13 cellular contexts compared by ENCODE assay signal in genomic region chr15:63256433-63256884, GRCh38. TPM values are rescaled to one million over a fixed set of nuclear protein-coding genes. Genes with fewer than 3 reads are reported as not detected.
A peak's percentile ranks its signal among the peaks of the same experiment; 100 is the strongest.
DNase-seq lines count a peak whose midpoint lies in the region; ATAC-seq, FAIRE-seq and TF ChIP-seq lines count a peak whose summit lies in the region.
"Had no signal": no experiment of that assay in that cellular context is flagged by ENCODE, and none has a peak within 500 bp of the region (broad histone marks: within the 10 kb centered on the region; RNA-seq: fewer than 3 reads in every experiment).

No MANE protein-coding gene starts in this region.

- H3K4me3 Mint-ChIP-seq in nephron progenitor cell, result no peak overlapping the region
- no peak overlapping the region for H3K4me3 Mint-ChIP-seq in activated T-cell treated with anti-CD3 and anti-CD28 coated beads, Interleukin-2, amount 50 U/mL, for 4 hours
- H3K4me3 Mint-ChIP-seq: activated B cell treated with CpG ODN at 0.5 μM for 24 hours had no signal

- H3K56ac ChIP-seq in H1 (replicated peaks; ENCODE audit: insufficient read length, low read depth, low read length), result no peak overlapping the region

- H4K91ac ChIP-seq in H1 (replicated peaks; ENCODE audit: insufficient read length, low read length), result no peak overlapping the region

- no peaks in the 10 kb centered on the region for H3K23me2 ChIP-seq in H1 (ENCODE audit: low read depth, low read length)

- DNase-seq in GM03348 (ENCODE audit: low spot score), result peak; percentile 75
- peak; percentile 69 for DNase-seq in NT2/D1 (ENCODE audit: low read depth, low spot score)
- DNase-seq in H1 (ENCODE audit: low read depth in 1 of 2, low spot score in 2 of 2), result no peak
- DNase-seq in nephron progenitor cell, result no peak
- no peak for DNase-seq in activated T-cell treated with anti-CD3 and anti-CD28 coated beads, Interleukin-2, amount 50 U/mL, for 4 hours
- DNase-seq: activated B cell treated with CpG ODN at 0.5 μM for 24 hours, left ventricle myocardium inferior, NCI-H2029 treated with DMSO at 0.1 percent for 48 hours, thyroid gland had no signal

- FAIRE-seq in H1 (lab: Jason Lieb, UNC), result peak; percentile 73

- H3K79me1 ChIP-seq in H1 (ENCODE audit: low read depth, low read length), result no peaks in the 10 kb centered on the region

- H3K27ac Mint-ChIP-seq in nephron progenitor cell, result peak overlapping the region; percentile 86
- H3K27ac Mint-ChIP-seq: activated B cell treated with CpG ODN at 0.5 μM for 24 hours had no signal

- POLR2A ChIA-PET in H1 (lab: Charles Lee; ENCODE audit: partially characterized antibody), result interaction anchor here (0.7 to 3.3 kb wide), 5 partner anchors 11 to 214 kb away, joined by 3 to 11 read pairs (median 4); partner anchors contain the start of gene TPM1

- H3K4me1 ChIP-seq in NT2/D1 (ENCODE audit: insufficient read depth, insufficient read length) (peaks cover 3% of the 10 kb centered on the region), H1 (replicated peaks in 1 of 4; ENCODE audit: control insufficient read depth in 3 of 4, insufficient read depth in 4 of 4, low read length in 3 of 4) (peaks cover 0 to 10% (median 4%) of the 10 kb centered on the region in 4 experiments; a peak in 4 of 7 replicates)
- H3K4me1 ChIP-seq: left ventricle myocardium inferior, thyroid gland had no signal

- no peak overlapping the region for H3K14ac ChIP-seq in H1 (ENCODE audit: insufficient read length)

- H3K27ac ChIP-seq in H1 (ENCODE audit: low read depth, low read length), result no peak overlapping the region
- H3K27ac ChIP-seq: cardiac muscle cell, left ventricle myocardium inferior, thyroid gland had no signal

- no peaks in the 10 kb centered on the region for H3K79me2 ChIP-seq in H1 (ENCODE audit: control insufficient read depth in 1 of 2, insufficient read depth in 2 of 2, low read length in 2 of 2)

- no peak overlapping the region; the same call in 1 of the 2 replicates for H3K18ac ChIP-seq in H1 (ENCODE audit: extremely low read depth, low read length)

- no peaks in the 10 kb centered on the region for H3K27me3 Mint-ChIP-seq in nephron progenitor cell (ENCODE audit: low read depth, poor library complexity)
- no peaks in the 10 kb centered on the region for H3K27me3 Mint-ChIP-seq in activated T-cell treated with anti-CD3 and anti-CD28 coated beads, Interleukin-2, amount 50 U/mL, for 4 hours (ENCODE audit: low read depth)
- H3K27me3 Mint-ChIP-seq: activated B cell treated with CpG ODN at 0.5 μM for 24 hours had no signal

- no peak overlapping the region for H2BK5ac ChIP-seq in H1 (ENCODE audit: low read depth, low read length)

- H3K9ac ChIP-seq in NT2/D1 (ENCODE audit: insufficient read length, low read depth), result no peak overlapping the region
- no peak overlapping the region for H3K9ac ChIP-seq in H1 (replicated peaks in 1 of 4; ENCODE audit: extremely low read depth in 1 of 4, low read depth in 3 of 4, low read length in 3 of 4)

- no peak for TF ChIP-seq EP300 in H1 (IDR thresholded peaks at IDR 0.05; ENCODE audit: borderline replicate concordance in 1 of 2, low read depth in 2 of 2, low read length in 2 of 2)

- no peak overlapping the region for H2BK12ac ChIP-seq in H1 (ENCODE audit: low read depth, low read length)

- peaks cover 37% of the 10 kb centered on the region for H3K4me1 Mint-ChIP-seq in nephron progenitor cell
- peaks cover 9% of the 10 kb centered on the region for H3K4me1 Mint-ChIP-seq in activated T-cell treated with anti-CD3 and anti-CD28 coated beads, Interleukin-2, amount 50 U/mL, for 4 hours (ENCODE audit: low read depth)
- H3K4me1 Mint-ChIP-seq: activated B cell treated with CpG ODN at 0.5 μM for 24 hours had no signal

- 4% methylated on average over 4 of the region's 4 CpGs; no CpG with 5 or more reads in 1 of the 2 experiments for WGBS in H1 (ENCODE audit: extremely low coverage in 1 of 2, insufficient coverage in 1 of 2, insufficient read length in 1 of 2, insufficient replicate concordance in 2 of 2, low coverage in 1 of 2, low lambda C conversion rate in 2 of 2, missing lambda C conversion rate in 1 of 2), 2 experiments

- H4K20me1 ChIP-seq in H1 (replicated peaks in 1 of 2; ENCODE audit: control insufficient read depth in 1 of 2, insufficient read depth in 2 of 2, low read length in 2 of 2), result no peaks in the 10 kb centered on the region

- ATAC-seq in GM18505 (IDR thresholded peaks at IDR 0.05; ENCODE audit: unreplicated experiment) (no peak), GM19395 (IDR thresholded peaks at IDR 0.05; ENCODE audit: unreplicated experiment) (no peak), HG03571 (IDR thresholded peaks at IDR 0.05; ENCODE audit: unreplicated experiment) (no peak)
- no peak for ATAC-seq in activated T-cell treated with anti-CD3 and anti-CD28 coated beads, Interleukin-2, amount 50 U/mL, for 4 hours

- H3K36me3 ChIP-seq in NT2/D1 (ENCODE audit: insufficient read depth, insufficient read length, low read length) (peaks cover 13% of the 10 kb centered on the region), H1 (ENCODE audit: control insufficient read depth in 2 of 4, insufficient read depth in 4 of 4, low read length in 3 of 4) (peaks cover 0 to 10% (median 5%) of the 10 kb centered on the region in 4 experiments; a peak in 3 of 8 replicates)
- H3K36me3 ChIP-seq: cardiac muscle cell, thyroid gland had no signal

- peak overlapping the region; percentile 49 for H4K5ac ChIP-seq in H1 (ENCODE audit: insufficient read length, low read depth, low read length)

- H4K8ac ChIP-seq in H1 (ENCODE audit: extremely low read depth, insufficient read depth, low read length), result no peak overlapping the region

- CTCF ChIA-PET in H1 (lab: Charles Lee; ENCODE audit: partially characterized antibody), result interaction anchor here (1.1 kb wide), 1 partner anchor 10 kb away, joined by 4 read pairs; no protein-coding TSS in a partner anchor

- H3K4me3 ChIP-seq in NT2/D1 (ENCODE audit: insufficient read length, low read depth) (no peak overlapping the region), H1 (ENCODE audit: extremely low read depth in 1 of 4, insufficient read depth in 2 of 4, low read depth in 3 of 4, low read length in 4 of 4) (peak overlapping the region in 1 of 4 experiments; percentile 26; a peak in 1 of 8 replicates)
- H3K4me3 ChIP-seq: cardiac muscle cell, left ventricle myocardium inferior, thyroid gland had no signal

- TF ChIP-seq RAD21 in H1 (IDR thresholded peaks at IDR 0.05 in 1 of 2, conservative IDR thresholded peaks at IDR 0.05 in 1 of 2; ENCODE audit: low read depth in 2 of 2, low read length in 2 of 2), result no peak

- H3K9me3 Mint-ChIP-seq in nephron progenitor cell, result peaks cover 7% of the 10 kb centered on the region
- H3K9me3 Mint-ChIP-seq in activated T-cell treated with anti-CD3 and anti-CD28 coated beads, Interleukin-2, amount 50 U/mL, for 4 hours, result no peaks in the 10 kb centered on the region
- H3K9me3 Mint-ChIP-seq: activated B cell treated with CpG ODN at 0.5 μM for 24 hours had no signal

- TF ChIP-seq POLR2A in H1 (IDR thresholded peaks at IDR 0.05; ENCODE audit: control extremely low read depth in 1 of 2, low read depth in 2 of 2, low read length in 2 of 2) (no peak), GM18505 (IDR thresholded peaks at IDR 0.05; ENCODE audit: borderline replicate concordance, extremely low read depth, insufficient read depth, insufficient read length) (no peak)

- peaks cover 11% of the 10 kb centered on the region for H3K9me3 ChIP-seq in NT2/D1 (ENCODE audit: insufficient read depth, low read length)
- no peaks in the 10 kb centered on the region for H3K9me3 ChIP-seq in H1 (ENCODE audit: insufficient read depth in 2 of 2, low read depth in 1 of 2, low read length in 1 of 2)
- H3K9me3 ChIP-seq: left ventricle myocardium inferior, thyroid gland had no signal

- no peak overlapping the region for H3K23ac ChIP-seq in H1 (ENCODE audit: insufficient read length)

- no peak overlapping the region for H2BK20ac ChIP-seq in H1 (ENCODE audit: low read length)

- H3K36me3 Mint-ChIP-seq in nephron progenitor cell (ENCODE audit: low read depth), result peaks cover 55% of the 10 kb centered on the region
- H3K36me3 Mint-ChIP-seq in activated T-cell treated with anti-CD3 and anti-CD28 coated beads, Interleukin-2, amount 50 U/mL, for 4 hours (ENCODE audit: insufficient read depth), result peaks cover 40% of the 10 kb centered on the region

- H2BK120ac ChIP-seq in H1 (replicated peaks; ENCODE audit: low read depth, low read length), result no peak overlapping the region

- H3K27me3 ChIP-seq in NT2/D1 (ENCODE audit: insufficient read depth, insufficient read length) (no peaks in the 10 kb centered on the region), H1 (replicated peaks in 1 of 4; ENCODE audit: control insufficient read depth in 3 of 4, extremely low read depth in 1 of 4, insufficient read depth in 3 of 4, low read length in 3 of 4) (no peaks in the 10 kb centered on the region)
- H3K27me3 ChIP-seq: cardiac muscle cell, thyroid gland had no signal

- no peak overlapping the region for H2AFZ ChIP-seq in H1 (ENCODE audit: low read length)

- H2BK15ac ChIP-seq in H1 (ENCODE audit: low read length), result no peak overlapping the region

- H2AK5ac ChIP-seq in H1 (ENCODE audit: low read depth, low read length), result no peak overlapping the region

- no peak for TF ChIP-seq CTCF in H1 (IDR thresholded peaks at IDR 0.05; ENCODE audit: control extremely low read depth in 1 of 3, insufficient read depth in 1 of 3, low read depth in 1 of 3, low read length in 3 of 3)
- TF ChIP-seq CTCF in nephron progenitor cell (IDR thresholded peaks at IDR 0.05), result no peak

- peak overlapping the region; percentile 39 to 59 for H3K4me2 ChIP-seq in H1 (ENCODE audit: insufficient read depth in 1 of 2, low read depth in 2 of 2, low read length in 2 of 2)

- H3K4ac ChIP-seq in H1 (replicated peaks; ENCODE audit: insufficient read length, low read depth, low read length), result no peak overlapping the region

TF ChIP-seq in H1, 55 proteins besides CTCF, POLR2A, EP300 and RAD21 (continues in another document):
- TF ChIP-seq MAX (IDR thresholded peaks at IDR 0.05) (0 out of 2 replicates have a peak, but pooled peaks have one; percentile 33), ASH2L (IDR thresholded peaks at IDR 0.05; ENCODE audit: low read length) (no peak), SP1 (IDR thresholded peaks at IDR 0.05; ENCODE audit: low read depth, low read length) (0 out of 2 replicates have a peak, but pooled peaks have one; percentile 14)

RNA-seq across cellular contexts. Expression of gene APH1B, which starts 20.9 kb away (rescaled TPM):
- total RNA-seq in H1 (2021; fragmentation: NEBNext Ultra II Directional; extraction: Animal tissue kit (Norgen Biotek cat#: 25700)), result 21.4 and 22.9 TPM in 2 replicates
- 9.3 and 11.5 TPM in 2 replicates for polyA plus RNA-seq in H1 (2011; rRNA removed)
- 11.8 TPM for polyA plus RNA-seq in H1 (2011; cell fraction: cytosol; rRNA removed)
- 12.3 TPM for polyA plus RNA-seq in H1 (2011; cell fraction: nucleus; rRNA removed)
- 10.1 to 14.1 TPM (median 12.6 TPM) in 4 replicates for polyA plus RNA-seq in H1 (2012, experiment 1 of 2)
- 3.8 TPM for polyA plus RNA-seq in H1 (2012, experiment 2 of 2)
- 18.0 TPM for polyA plus RNA-seq in H1 (2013, experiment 1 of 2)
- polyA plus RNA-seq in H1 (2013, experiment 2 of 2), result 20.1 TPM
- polyA minus RNA-seq in H1 (2011; rRNA and poly(A)+ RNA removed), result 18.0 and 21.4 TPM in 2 replicates
- polyA minus RNA-seq in H1 (2011; cell fraction: cytosol; rRNA and poly(A)+ RNA removed), result 10.9 TPM
- 19.3 TPM for polyA minus RNA-seq in H1 (2011; cell fraction: nucleus; rRNA and poly(A)+ RNA removed)
- total RNA-seq in activated T-cell treated with anti-CD3 and anti-CD28 coated beads, Interleukin-2, amount 50 U/mL, for 4 hours, result 1 to 10 TPM; 1.9 to 4.2 (median 3.7) TPM

Comparison
In these comparisons a context has a peak if more than half of its experiments do, and no peak if none do; other contexts are left out.
1. DNase-seq: peak in GM03348 (single experiment) and NT2/D1 (single experiment); none in H1 (0 of 2), nephron progenitor cell (single experiment) and activated T-cell treated with anti-CD3 and anti-CD28 coated beads, Interleukin-2, amount 50 U/mL, for 4 hours (single experiment).